ENCODE assay signal across 20 cellular contexts in the genomic region with DNA sequence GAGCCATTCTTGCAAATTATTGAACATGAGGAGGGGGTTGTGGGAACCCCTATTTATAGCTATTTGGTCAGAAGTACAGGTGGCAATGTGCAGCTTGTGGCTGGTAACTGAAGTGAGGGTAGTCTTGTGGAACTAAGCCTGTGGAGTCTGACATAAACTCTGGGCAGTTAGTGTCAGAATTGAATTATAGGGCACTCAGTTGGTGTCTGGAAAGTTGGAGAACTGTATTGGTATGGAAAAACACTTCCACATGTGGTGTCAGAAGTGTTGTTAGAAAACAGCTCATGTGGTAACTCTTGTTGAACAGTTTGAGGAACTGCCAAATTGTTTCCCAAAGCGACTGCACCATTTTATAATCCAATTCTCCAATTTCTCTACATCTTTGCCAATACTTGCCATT. TPM values are rescaled to one million over a fixed set of nuclear protein-coding genes. Genes with fewer than 3 reads are reported as not detected.
DNase-seq lines count a peak whose midpoint lies in the region; ATAC-seq and TF ChIP-seq lines count a peak whose summit lies in the region.
"Had no signal": no experiment of that assay in that cellular context is flagged by ENCODE, and none has a peak within 500 bp of the region (broad histone marks: within the 10 kb centered on the region; RNA-seq: fewer than 3 reads in every experiment).

No MANE protein-coding gene starts in this region.

- CTCF ChIA-PET in CD8-positive, alpha-beta T cell (lab: Charles Lee): no interaction called here

- H3K9me3 ChIP-seq in CD8-positive, alpha-beta T cell (ENCODE audit: low read length): no peaks in the 10 kb centered on the region
- H3K9me3 ChIP-seq in Loucy (ENCODE audit: insufficient read depth, low read depth, low read length): no peaks in the 10 kb centered on the region
- H3K9me3 ChIP-seq: uterus had no signal

- POLR2A ChIA-PET in CD8-positive, alpha-beta T cell (lab: Charles Lee): no interaction called here

- no peaks in the 10 kb centered on the region for H3K27me3 ChIP-seq in CD8-positive, alpha-beta T cell (ENCODE audit: insufficient read depth, low read length)
- H3K27me3 ChIP-seq in Loucy (ENCODE audit: insufficient read depth, low read length, poor library complexity, severe bottlenecking): no peaks in the 10 kb centered on the region
- H3K27me3 ChIP-seq: heart left ventricle, uterus had no signal

- no peaks in the 10 kb centered on the region for H3K4me1 ChIP-seq in CD8-positive, alpha-beta T cell (ENCODE audit: insufficient read depth, low read length)
- H3K4me1 ChIP-seq in Loucy (ENCODE audit: insufficient read depth, low read length, poor library complexity, severe bottlenecking): peaks cover 42% of the 10 kb centered on the region
- H3K4me1 ChIP-seq: uterus had no signal

- peaks cover 46% of the 10 kb centered on the region for H3K4me1 Mint-ChIP-seq in CD8-positive, alpha-beta T cell (ENCODE audit: low read depth)
- H3K4me1 Mint-ChIP-seq: neural crest cell had no signal

- peaks cover 6% of the 10 kb centered on the region for H3K9me3 Mint-ChIP-seq in CD8-positive, alpha-beta T cell

- no peaks in the 10 kb centered on the region for H3K27me3 Mint-ChIP-seq in CD8-positive, alpha-beta T cell (ENCODE audit: low read depth)
- H3K27me3 Mint-ChIP-seq: activated naive CD8-positive, alpha-beta T cell; brain; stimulated activated naive CD8-positive, alpha-beta T cell treated with anti-CD3 and anti-CD28 coated beads, Interleukin-15, Interleukin-2, amounts not matched to agents 100 ng/mL and 50 ng/mL, for 24 hours had no signal

- H3K4me3 ChIP-seq in CD8-positive, alpha-beta T cell (ENCODE audit: low read depth, low read length): no peak overlapping the region
- peak overlapping the region; percentile 8 for H3K4me3 ChIP-seq in Loucy (ENCODE audit: low read length, poor library complexity, severe bottlenecking)
- H3K4me3 ChIP-seq: heart left ventricle, uterus had no signal

- H3K36me3 ChIP-seq in CD8-positive, alpha-beta T cell (ENCODE audit: insufficient read depth, low read length): no peaks in the 10 kb centered on the region
- H3K36me3 ChIP-seq in Loucy (ENCODE audit: insufficient read depth, low read length): no peaks in the 10 kb centered on the region
- H3K36me3 ChIP-seq: uterus had no signal

- H3K79me2 ChIP-seq in Loucy (ENCODE audit: insufficient read depth, low read length): peaks cover 98% of the 10 kb centered on the region

- no peak for ATAC-seq in CD8-positive, alpha-beta T cell
- ATAC-seq in GM21447 (IDR thresholded peaks at IDR 0.05; ENCODE audit: unreplicated experiment) (peak; percentile 58), GM19328 (IDR thresholded peaks at IDR 0.05; ENCODE audit: unreplicated experiment) (no peak), left ventricle myocardium superior (no peak)
- ATAC-seq: activated T-cell treated with anti-CD3 and anti-CD28 coated beads, Interleukin-2, amount 50 U/mL, for 4 hours; heart left ventricle; Panc1 had no signal

- no peak for TF ChIP-seq CTCF in CD8-positive, alpha-beta T cell (IDR thresholded peaks at IDR 0.05)
- TF ChIP-seq CTCF in Loucy (conservative IDR thresholded peaks at IDR 0.05; ENCODE audit: low read length): no peak

- intact Hi-C loops in CD8-positive, alpha-beta T cell (cut with DNase I, micrococcal nuclease): no loop called here
- intact Hi-C loops in left ventricle myocardium superior (cut with micrococcal nuclease): no loop called here

- H3K27ac Mint-ChIP-seq in CD8-positive, alpha-beta T cell: peak overlapping the region; percentile 4
- H3K27ac Mint-ChIP-seq: activated naive CD8-positive, alpha-beta T cell; brain; stimulated activated naive CD8-positive, alpha-beta T cell treated with anti-CD3 and anti-CD28 coated beads, Interleukin-15, Interleukin-2, amounts not matched to agents 100 ng/mL and 50 ng/mL, for 24 hours had no signal

- no peak overlapping the region for H3K9ac ChIP-seq in Loucy (ENCODE audit: low read depth, low read length, poor library complexity, severe bottlenecking)

- no peaks in the 10 kb centered on the region for H3K9me2 ChIP-seq in Loucy (replicated peaks; ENCODE audit: low read depth, low read length)

- no peak overlapping the region for H2AFZ ChIP-seq in Loucy (ENCODE audit: low read length)

- H3K36me3 Mint-ChIP-seq in CD8-positive, alpha-beta T cell: peaks cover 46% of the 10 kb centered on the region

- H3K4me2 ChIP-seq in Loucy (ENCODE audit: low read depth, low read length, poor library complexity, severe bottlenecking): peak overlapping the region; percentile 51

- no peak for DNase-seq in CD8-positive, alpha-beta T cell
- DNase-seq in fibroblast of gingiva (ENCODE audit: low read depth) (peak; percentile 13), left ventricle myocardium superior (no peak), DMS79 (lab: John Stamatoyannopoulos, UW) (no peak), GM19238 (ENCODE audit: insufficient read length, low spot score) (no peak)
- DNase-seq: activated CD4-positive, alpha-beta T cell treated with anti-CD3 and anti-CD28 coated beads, Interleukin-2, amount 50 U/mL, for 4 hours; activated T-cell treated with anti-CD3 and anti-CD28 coated beads, Interleukin-2, amount 50 U/mL, for 4 hours; heart left ventricle; mesenchymal stem cell; NCI-H1048; NCI-H526 treated with DMSO at 0.1 percent for 48 hours; uterus had no signal

- H3K4me3 Mint-ChIP-seq in CD8-positive, alpha-beta T cell: no peak overlapping the region
- H3K4me3 Mint-ChIP-seq: activated naive CD8-positive, alpha-beta T cell; activated T-cell treated with anti-CD3 and anti-CD28 coated beads, Interleukin-2, amount 50 U/mL, for 4 hours; neural crest cell; stimulated activated naive CD8-positive, alpha-beta T cell treated with anti-CD3 and anti-CD28 coated beads, Interleukin-15, Interleukin-2, amounts not matched to agents 100 ng/mL and 50 ng/mL, for 24 hours had no signal

- H3K27ac ChIP-seq in CD8-positive, alpha-beta T cell (ENCODE audit: low read depth, low read length): no peak overlapping the region
- H3K27ac ChIP-seq: heart left ventricle, uterus had no signal

- H3F3A ChIP-seq in Loucy (ENCODE audit: low read depth): no peaks in the 10 kb centered on the region

- H4K20me1 ChIP-seq in Loucy (ENCODE audit: insufficient read depth, low read length, poor library complexity, severe bottlenecking): peaks cover 64% of the 10 kb centered on the region

RNA-seq across cellular contexts. Expression of a gene that starts 7.5 kb away (rescaled TPM):
- 1 to 10 TPM; 5.4 to 7.9 TPM for total RNA-seq in CD8-positive, alpha-beta T cell
- total RNA-seq in left ventricle myocardium superior: 50.3 TPM
